ENCODE assay signal across 9 cellular contexts in genomic region chr14:59321184-59321952, GRCh38.
DNase-seq lines count a peak whose midpoint lies in the region; ATAC-seq and TF ChIP-seq lines count a peak whose summit lies in the region.
"Had no signal": no experiment of that assay in that cellular context is flagged by ENCODE, and none has a peak within 500 bp of the region (broad histone marks: within the 10 kb centered on the region; RNA-seq: fewer than 3 reads in every experiment).

No MANE protein-coding gene starts in this region.

- ATAC-seq in right cardiac atrium, result peak; percentile 67 to 81

- peak overlapping the region; percentile 68 for H3K4me2 ChIP-seq in skeletal muscle satellite cell (ENCODE audit: low read length)
- H3K4me2 ChIP-seq in neural progenitor cell, result no peak overlapping the region

- H3K4me3 Mint-ChIP-seq in neural progenitor cell (no peak overlapping the region), endothelial cell (ENCODE audit: unreplicated experiment) (no peak overlapping the region)

- H3K79me2 ChIP-seq in neural progenitor cell (ENCODE audit: low read depth), result no peaks in the 10 kb centered on the region

- H3K9ac ChIP-seq in skeletal muscle satellite cell (ENCODE audit: low read depth, low read length), result peak overlapping the region; percentile 56
- H3K9ac ChIP-seq in neural progenitor cell, result no peak overlapping the region

- H3K27me3 ChIP-seq in right cardiac atrium (ENCODE audit: control insufficient read depth, insufficient read depth) (no peaks in the 10 kb centered on the region), skeletal muscle satellite cell (ENCODE audit: control insufficient read depth, insufficient read depth, low read length) (no peaks in the 10 kb centered on the region), neural progenitor cell (no peaks in the 10 kb centered on the region)

- WGBS in right cardiac atrium, result 66% methylated on average over 3 of the region's 3 CpGs

- H3K27ac Mint-ChIP-seq in neural progenitor cell, result no peak overlapping the region
- no peak overlapping the region for H3K27ac Mint-ChIP-seq in endothelial cell (ENCODE audit: unreplicated experiment)

- H3K27ac ChIP-seq in right cardiac atrium (ENCODE audit: low read length), result peak overlapping the region; percentile 87
- H3K27ac ChIP-seq in neural progenitor cell, result no peak overlapping the region

- H3K36me3 Mint-ChIP-seq in neural progenitor cell (peaks cover 9% of the 10 kb centered on the region), endothelial cell (ENCODE audit: low read depth, unreplicated experiment) (peaks cover 16% of the 10 kb centered on the region)

- H2AFZ ChIP-seq in neural progenitor cell (replicated peaks), result no peak overlapping the region

- H3F3A ChIP-seq in neural progenitor cell (ENCODE audit: low read depth), result no peaks in the 10 kb centered on the region

- TF ChIP-seq CTCF in astrocyte of the cerebellum (IDR thresholded peaks at IDR 0.05; ENCODE audit: low read depth, low read length, missing control alignments) (no peak), neural progenitor cell (IDR thresholded peaks at IDR 0.05) (no peak), endothelial cell (IDR thresholded peaks at IDR 0.05; ENCODE audit: unreplicated experiment) (no peak)

- in situ Hi-C loops in astrocyte of the cerebellum (cut with HindIII; ENCODE audit: low sequenced_read_pairs), result no loop called here

- DNase-seq in HT1080 (ENCODE audit: low read depth), result peak; percentile 77
- DNase-seq in astrocyte of the cerebellum (ENCODE audit: low read depth), result peak; percentile 63
- DNase-seq in right cardiac atrium, result no peak
- no peak for DNase-seq in mesenteric fat pad (ENCODE audit: low spot score)
- no peak for DNase-seq in neural progenitor cell (ENCODE audit: low spot score)
- DNase-seq in endothelial cell (ENCODE audit: low spot score), result no peak
- DNase-seq in NCI-H510A treated with DMSO at 0.1 percent for 48 hours (lab: John Stamatoyannopoulos, UW), result no peak
- DNase-seq: NCI-H446 treated with DMSO at 0.1 percent for 48 hours had no signal

- H4K20me1 ChIP-seq in neural progenitor cell (ENCODE audit: low read depth), result no peaks in the 10 kb centered on the region

- no peaks in the 10 kb centered on the region for H3K36me3 ChIP-seq in skeletal muscle satellite cell (ENCODE audit: insufficient read depth, low read length)
- H3K36me3 ChIP-seq in neural progenitor cell, result peaks cover under 1% of the 10 kb centered on the region

- H3K9me3 ChIP-seq in right cardiac atrium (ENCODE audit: control insufficient read depth, low read length) (no peaks in the 10 kb centered on the region), skeletal muscle satellite cell (replicated peaks; ENCODE audit: low read length) (no peaks in the 10 kb centered on the region), neural progenitor cell (ENCODE audit: low read depth) (no peaks in the 10 kb centered on the region)

- H3K4me1 Mint-ChIP-seq in neural progenitor cell (peaks cover 22% of the 10 kb centered on the region), endothelial cell (ENCODE audit: unreplicated experiment) (no peaks in the 10 kb centered on the region)

- H3K9me3 Mint-ChIP-seq in neural progenitor cell, result no peaks in the 10 kb centered on the region
- H3K9me3 Mint-ChIP-seq in endothelial cell (ENCODE audit: unreplicated experiment), result no peaks in the 10 kb centered on the region

- intact Hi-C loops in right cardiac atrium (cut with DNase I), result loop anchor here in 1 of 4 donors (10.0 kb wide), 1 partner anchor 187 kb away; no protein-coding TSS in a partner anchor

- peaks cover 11% of the 10 kb centered on the region for H3K4me1 ChIP-seq in right cardiac atrium (ENCODE audit: control insufficient read depth, insufficient read depth, low read length)
- H3K4me1 ChIP-seq in skeletal muscle satellite cell (ENCODE audit: control insufficient read depth, insufficient read depth, low read length), result peaks cover 31% of the 10 kb centered on the region
- H3K4me1 ChIP-seq in neural progenitor cell, result peaks cover 2% of the 10 kb centered on the region

- H3K27me3 Mint-ChIP-seq in neural progenitor cell (ENCODE audit: insufficient read depth, low read depth), result no peaks in the 10 kb centered on the region
- H3K27me3 Mint-ChIP-seq in endothelial cell (ENCODE audit: unreplicated experiment), result no peaks in the 10 kb centered on the region

- H3K4me3 ChIP-seq in astrocyte of the cerebellum (ENCODE audit: low read depth, low read length) (no peak overlapping the region), right cardiac atrium (ENCODE audit: low read length) (no peak overlapping the region), skeletal muscle satellite cell (ENCODE audit: low read length) (peak overlapping the region; percentile 12), neural progenitor cell (no peak overlapping the region)

Comparison
In these comparisons a context has a peak if more than half of its experiments do, and no peak if none do; other contexts are left out.
1. DNase-seq: peak in HT1080 (single experiment) and astrocyte of the cerebellum (single experiment); none in right cardiac atrium (0 of 3), mesenteric fat pad (single experiment), neural progenitor cell (single experiment), endothelial cell (single experiment) and NCI-H510A treated with DMSO at 0.1 percent for 48 hours (single experiment).